ENCODE assay signal across 9 cellular contexts in genomic region chr10:126480648-126481047, GRCh38.
"Had no signal": no experiment of that assay in that cellular context is flagged by ENCODE, and none has a peak within 500 bp of the region (broad histone marks: within the 10 kb centered on the region; RNA-seq: fewer than 3 reads in every experiment).

No MANE protein-coding gene starts in this region.

- H3K27ac Mint-ChIP-seq: HFFc6, IgD-negative memory B cell had no signal

- H3K36me3 ChIP-seq: HAP-1 had no signal

- ATAC-seq: HCT116 had no signal

- H3K9me3 Mint-ChIP-seq: HFFc6 had no signal

- H3K4me2 ChIP-seq: KMS-11 had no signal

- H3K4me1 ChIP-seq: HAP-1 had no signal

- DNase-seq: GM23248, GOT3, H7, HFFc6, KBM-7 had no signal

- H3K4me3 ChIP-seq: GM23248, HAP-1 had no signal

- H3K9ac ChIP-seq: GM23248, KMS-11 had no signal

- H3K27ac ChIP-seq: GM23248, KMS-11 had no signal

- H3K4me3 Mint-ChIP-seq: HFFc6, IgD-negative memory B cell had no signal

- H3K36me3 Mint-ChIP-seq: IgD-negative memory B cell had no signal

- H3K4me1 Mint-ChIP-seq: IgD-negative memory B cell had no signal

- H3K27me3 Mint-ChIP-seq: IgD-negative memory B cell had no signal

- H2AFZ ChIP-seq: GM23248 had no signal

- H3K9me3 ChIP-seq: HAP-1 had no signal
